Comparison of ENCODE assay signal across 1 cellular context in genomic region chr2:71536311-71536710, GRCh38.
TF ChIP-seq lines count a peak whose summit lies in the region.

No MANE protein-coding gene starts in this region.

TF ChIP-seq in A549, 52 proteins besides CTCF, POLR2A, EP300 and RAD21 (continued from another document):
- TF ChIP-seq, protein P1, sequence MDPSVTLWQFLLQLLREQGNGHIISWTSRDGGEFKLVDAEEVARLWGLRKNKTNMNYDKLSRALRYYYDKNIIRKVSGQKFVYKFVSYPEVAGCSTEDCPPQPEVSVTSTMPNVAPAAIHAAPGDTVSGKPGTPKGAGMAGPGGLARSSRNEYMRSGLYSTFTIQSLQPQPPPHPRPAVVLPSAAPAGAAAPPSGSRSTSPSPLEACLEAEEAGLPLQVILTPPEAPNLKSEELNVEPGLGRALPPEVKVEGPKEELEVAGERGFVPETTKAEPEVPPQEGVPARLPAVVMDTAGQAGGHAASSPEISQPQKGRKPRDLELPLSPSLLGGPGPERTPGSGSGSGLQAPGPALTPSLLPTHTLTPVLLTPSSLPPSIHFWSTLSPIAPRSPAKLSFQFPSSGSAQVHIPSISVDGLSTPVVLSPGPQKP (IDR thresholded peaks at IDR 0.05; ENCODE audit: low read depth, low read length): no peak
- no peak for TF ChIP-seq SMC3 (IDR thresholded peaks at IDR 0.05)
- TF ChIP-seq FOSB (CRISPR knock-in tag; IDR thresholded peaks at IDR 0.05): no peak
- no peak for TF ChIP-seq HDAC2 (IDR thresholded peaks at IDR 0.05)
- no peak for TF ChIP-seq NPAS2 (CRISPR knock-in tag; IDR thresholded peaks at IDR 0.05; ENCODE audit: borderline replicate concordance)
